ENCODE assay signal across 17 cellular contexts in the genomic region with DNA sequence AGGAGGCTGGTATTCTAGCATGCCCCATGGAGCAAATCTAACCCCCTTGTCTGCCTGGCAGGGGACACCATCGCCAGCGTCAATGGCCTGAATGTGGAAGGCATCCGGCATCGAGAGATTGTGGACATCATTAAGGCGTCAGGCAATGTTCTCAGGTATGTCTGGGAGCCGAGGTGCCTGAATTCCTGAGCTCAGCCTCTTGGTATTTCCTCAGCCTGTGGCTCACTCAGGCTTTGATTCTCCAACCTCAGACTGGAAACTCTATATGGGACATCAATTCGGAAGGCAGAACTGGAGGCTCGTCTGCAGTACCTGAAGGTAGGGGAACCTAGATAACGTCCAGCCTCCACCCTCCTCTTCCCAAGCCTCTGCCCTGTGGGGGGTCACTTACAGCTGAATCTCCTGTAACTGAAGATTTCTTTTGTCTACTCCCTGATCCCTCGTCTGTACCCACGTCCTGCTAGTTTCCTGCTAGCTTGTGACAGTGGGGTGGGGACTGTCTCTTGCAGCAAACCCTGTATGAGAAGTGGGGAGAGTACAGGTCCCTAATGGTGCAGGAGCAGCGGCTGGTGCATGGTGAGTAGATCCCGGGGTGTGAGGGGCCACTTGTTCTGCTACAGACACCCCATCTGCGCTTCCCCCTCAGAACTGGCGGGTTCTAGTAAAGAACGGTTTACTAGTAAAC.
"Had no signal": no experiment of that assay in that cellular context is flagged by ENCODE, and none has a peak within 500 bp of the region (broad histone marks: within the 10 kb centered on the region; RNA-seq: fewer than 3 reads in every experiment).

No MANE protein-coding gene starts in this region.

- H3K27me3 ChIP-seq: thyroid gland, vagina had no signal

- H3K4me3 Mint-ChIP-seq: activated CD4-positive, alpha-beta T cell treated with anti-CD3 and anti-CD28 coated beads, Interleukin-2, amount 10 ng/mL, durations not matched to agents 7 days and 5 days; central memory CD8-positive, alpha-beta T cell had no signal

- H3K27me3 Mint-ChIP-seq: activated CD4-positive, alpha-beta T cell treated with anti-CD3 and anti-CD28 coated beads, Interleukin-2, amount 10 ng/mL, durations not matched to agents 7 days and 5 days; central memory CD8-positive, alpha-beta T cell had no signal

- H3K27ac Mint-ChIP-seq: activated CD4-positive, alpha-beta T cell treated with anti-CD3 and anti-CD28 coated beads, Interleukin-2, amount 10 ng/mL, durations not matched to agents 7 days and 5 days had no signal

- DNase-seq: activated CD4-positive, alpha-beta T cell treated with anti-CD3 and anti-CD28 coated beads, Interleukin-2, amount 10 ng/mL, durations not matched to agents 7 days and 5 days; activated CD4-positive, CD25-positive, alpha-beta regulatory T cell; activated CD8-positive, alpha-beta memory T cell treated with anti-CD3 and anti-CD28 coated beads for 24 hours; activated naive CD4-positive, alpha-beta T cell treated with Interleukin-2 at 50 U/mL for 16 hours; adrenal gland; cortex of kidney; effector CD8-positive, alpha-beta T cell; erythroblast; hippocampal formation; left colon; T-helper 1 cell; thyroid gland had no signal

- H3K27ac ChIP-seq: adrenal gland, skin epidermis, thyroid gland, vagina had no signal

- H3K4me1 ChIP-seq: adrenal gland had no signal

- H3K4me3 ChIP-seq: adrenal gland, lung, mucosa of descending colon, skin epidermis, thyroid gland, vagina had no signal

- H3K9me3 ChIP-seq: adrenal gland, mucosa of descending colon, thyroid gland, vagina had no signal

- H3K9me3 Mint-ChIP-seq: activated CD4-positive, alpha-beta T cell treated with anti-CD3 and anti-CD28 coated beads, Interleukin-2, amount 10 ng/mL, durations not matched to agents 7 days and 5 days; central memory CD8-positive, alpha-beta T cell had no signal

- H3K36me3 ChIP-seq: adrenal gland, thyroid gland had no signal

- ATAC-seq: left colon, mucosa of descending colon had no signal

- H3K4me1 Mint-ChIP-seq: activated CD4-positive, alpha-beta T cell treated with anti-CD3 and anti-CD28 coated beads, Interleukin-2, amount 10 ng/mL, durations not matched to agents 7 days and 5 days had no signal
